ENCODE assay signal across 1 cellular context in the genomic region with DNA sequence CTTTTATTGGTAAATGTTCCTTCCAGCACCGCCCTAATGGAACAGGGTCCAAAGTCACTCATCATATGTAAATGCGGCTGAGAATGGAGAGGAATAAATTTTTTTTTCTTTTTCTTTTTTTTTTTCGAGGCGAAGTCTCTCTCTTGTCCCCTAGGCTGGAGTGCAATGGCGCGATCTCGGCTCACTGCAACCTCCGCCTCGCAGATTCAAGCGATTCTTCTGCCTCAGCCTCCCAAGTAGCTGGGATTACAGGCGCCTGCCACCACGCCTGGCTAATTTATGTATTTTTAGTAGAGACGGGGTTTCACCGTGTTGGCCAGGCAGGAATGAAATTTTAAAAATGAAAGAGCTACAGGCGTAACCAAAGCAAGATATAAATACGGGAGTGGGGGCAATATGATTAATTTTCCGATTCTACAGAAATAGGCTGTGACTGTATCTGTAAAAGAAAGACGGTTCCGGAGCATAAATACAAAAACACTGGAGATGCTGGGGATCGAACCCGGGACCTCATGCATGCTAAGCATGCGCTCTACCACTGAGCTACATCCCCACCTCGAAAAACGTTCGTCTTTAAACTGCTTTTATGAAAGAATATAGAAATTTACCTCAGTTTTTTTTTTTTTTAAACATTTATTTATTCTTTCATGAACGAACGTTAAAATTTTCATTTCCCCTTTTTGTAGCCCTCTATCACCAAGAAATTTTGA.
TF ChIP-seq lines count a peak whose summit lies in the region.

No MANE protein-coding gene starts in this region.

TF ChIP-seq in HepG2, 621 proteins besides CTCF, POLR2A, EP300 and RAD21 (continued from another document and continues in another):
- TF ChIP-seq ZNF629 (CRISPR knock-in tag; conservative IDR thresholded peaks at IDR 0.05) (no peak), DNMT3B (CRISPR knock-in tag; conservative IDR thresholded peaks at IDR 0.05) (no peak), KDM1A (CRISPR knock-in tag; IDR thresholded peaks at IDR 0.05) (no peak), SP140L (CRISPR knock-in tag; IDR thresholded peaks at IDR 0.05; ENCODE audit: borderline replicate concordance) (0 out of 2 replicates have a peak, but pooled peaks have one; percentile 16), ZNF598 (CRISPR knock-in tag; IDR thresholded peaks at IDR 0.05; ENCODE audit: borderline replicate concordance) (no peak), CAMTA2 (CRISPR knock-in tag; IDR thresholded peaks at IDR 0.05; ENCODE audit: borderline replicate concordance) (no peak), ETV6 (CRISPR knock-in tag; conservative IDR thresholded peaks at IDR 0.05) (no peak), MYNN (CRISPR knock-in tag; IDR thresholded peaks at IDR 0.05; ENCODE audit: low read depth) (no peak), ZBTB2 (CRISPR knock-in tag; IDR thresholded peaks at IDR 0.05; ENCODE audit: low read depth) (no peak), USF2 (IDR thresholded peaks at IDR 0.05; ENCODE audit: low read depth, low read length) (no peak), USF2 (CRISPR knock-in tag; IDR thresholded peaks at IDR 0.05; ENCODE audit: borderline replicate concordance) (no peak), IRX3 (CRISPR knock-in tag; IDR thresholded peaks at IDR 0.05; ENCODE audit: borderline replicate concordance, low read depth) (no peak), HIVEP1 (CRISPR knock-in tag; IDR thresholded peaks at IDR 0.05) (no peak), PHF21A (CRISPR knock-in tag; IDR thresholded peaks at IDR 0.05) (0 out of 2 replicates have a peak, but pooled peaks have one; percentile 28), SMAD1 (CRISPR knock-in tag; IDR thresholded peaks at IDR 0.05; ENCODE audit: borderline replicate concordance, low read depth) (no peak), ZNF407 (CRISPR knock-in tag; IDR thresholded peaks at IDR 0.05; ENCODE audit: not compliant biosample characterization) (no peak)
- TF ChIP-seq, protein P1, sequence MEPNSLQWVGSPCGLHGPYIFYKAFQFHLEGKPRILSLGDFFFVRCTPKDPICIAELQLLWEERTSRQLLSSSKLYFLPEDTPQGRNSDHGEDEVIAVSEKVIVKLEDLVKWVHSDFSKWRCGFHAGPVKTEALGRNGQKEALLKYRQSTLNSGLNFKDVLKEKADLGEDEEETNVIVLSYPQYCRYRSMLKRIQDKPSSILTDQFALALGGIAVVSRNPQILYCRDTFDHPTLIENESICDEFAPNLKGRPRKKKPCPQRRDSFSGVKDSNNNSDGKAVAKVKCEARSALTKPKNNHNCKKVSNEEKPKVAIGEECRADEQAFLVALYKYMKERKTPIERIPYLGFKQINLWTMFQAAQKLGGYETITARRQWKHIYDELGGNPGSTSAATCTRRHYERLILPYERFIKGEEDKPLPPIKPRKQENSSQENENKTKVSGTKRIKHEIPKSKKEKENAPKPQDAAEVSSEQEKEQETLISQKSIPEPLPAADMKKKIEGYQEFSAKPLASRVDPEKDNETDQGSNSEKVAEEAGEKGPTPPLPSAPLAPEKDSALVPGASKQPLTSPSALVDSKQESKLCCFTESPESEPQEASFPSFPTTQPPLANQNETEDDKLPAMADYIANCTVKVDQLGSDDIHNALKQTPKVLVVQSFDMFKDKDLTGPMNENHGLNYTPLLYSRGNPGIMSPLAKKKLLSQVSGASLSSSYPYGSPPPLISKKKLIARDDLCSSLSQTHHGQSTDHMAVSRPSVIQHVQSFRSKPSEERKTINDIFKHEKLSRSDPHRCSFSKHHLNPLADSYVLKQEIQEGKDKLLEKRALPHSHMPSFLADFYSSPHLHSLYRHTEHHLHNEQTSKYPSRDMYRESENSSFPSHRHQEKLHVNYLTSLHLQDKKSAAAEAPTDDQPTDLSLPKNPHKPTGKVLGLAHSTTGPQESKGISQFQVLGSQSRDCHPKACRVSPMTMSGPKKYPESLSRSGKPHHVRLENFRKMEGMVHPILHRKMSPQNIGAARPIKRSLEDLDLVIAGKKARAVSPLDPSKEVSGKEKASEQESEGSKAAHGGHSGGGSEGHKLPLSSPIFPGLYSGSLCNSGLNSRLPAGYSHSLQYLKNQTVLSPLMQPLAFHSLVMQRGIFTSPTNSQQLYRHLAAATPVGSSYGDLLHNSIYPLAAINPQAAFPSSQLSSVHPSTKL (CRISPR knock-in tag; IDR thresholded peaks at IDR 0.05), result peak; percentile 66
- TF ChIP-seq, protein P2, sequence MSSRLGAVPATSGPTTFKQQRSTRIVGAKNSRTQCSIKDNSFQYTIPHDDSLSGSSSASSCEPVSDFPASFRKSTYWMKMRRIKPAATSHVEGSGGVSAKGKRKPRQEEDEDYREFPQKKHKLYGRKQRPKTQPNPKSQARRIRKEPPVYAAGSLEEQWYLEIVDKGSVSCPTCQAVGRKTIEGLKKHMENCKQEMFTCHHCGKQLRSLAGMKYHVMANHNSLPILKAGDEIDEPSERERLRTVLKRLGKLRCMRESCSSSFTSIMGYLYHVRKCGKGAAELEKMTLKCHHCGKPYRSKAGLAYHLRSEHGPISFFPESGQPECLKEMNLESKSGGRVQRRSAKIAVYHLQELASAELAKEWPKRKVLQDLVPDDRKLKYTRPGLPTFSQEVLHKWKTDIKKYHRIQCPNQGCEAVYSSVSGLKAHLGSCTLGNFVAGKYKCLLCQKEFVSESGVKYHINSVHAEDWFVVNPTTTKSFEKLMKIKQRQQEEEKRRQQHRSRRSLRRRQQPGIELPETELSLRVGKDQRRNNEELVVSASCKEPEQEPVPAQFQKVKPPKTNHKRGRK (CRISPR knock-in tag; IDR thresholded peaks at IDR 0.05), result no peak
- TF ChIP-seq, protein P3, sequence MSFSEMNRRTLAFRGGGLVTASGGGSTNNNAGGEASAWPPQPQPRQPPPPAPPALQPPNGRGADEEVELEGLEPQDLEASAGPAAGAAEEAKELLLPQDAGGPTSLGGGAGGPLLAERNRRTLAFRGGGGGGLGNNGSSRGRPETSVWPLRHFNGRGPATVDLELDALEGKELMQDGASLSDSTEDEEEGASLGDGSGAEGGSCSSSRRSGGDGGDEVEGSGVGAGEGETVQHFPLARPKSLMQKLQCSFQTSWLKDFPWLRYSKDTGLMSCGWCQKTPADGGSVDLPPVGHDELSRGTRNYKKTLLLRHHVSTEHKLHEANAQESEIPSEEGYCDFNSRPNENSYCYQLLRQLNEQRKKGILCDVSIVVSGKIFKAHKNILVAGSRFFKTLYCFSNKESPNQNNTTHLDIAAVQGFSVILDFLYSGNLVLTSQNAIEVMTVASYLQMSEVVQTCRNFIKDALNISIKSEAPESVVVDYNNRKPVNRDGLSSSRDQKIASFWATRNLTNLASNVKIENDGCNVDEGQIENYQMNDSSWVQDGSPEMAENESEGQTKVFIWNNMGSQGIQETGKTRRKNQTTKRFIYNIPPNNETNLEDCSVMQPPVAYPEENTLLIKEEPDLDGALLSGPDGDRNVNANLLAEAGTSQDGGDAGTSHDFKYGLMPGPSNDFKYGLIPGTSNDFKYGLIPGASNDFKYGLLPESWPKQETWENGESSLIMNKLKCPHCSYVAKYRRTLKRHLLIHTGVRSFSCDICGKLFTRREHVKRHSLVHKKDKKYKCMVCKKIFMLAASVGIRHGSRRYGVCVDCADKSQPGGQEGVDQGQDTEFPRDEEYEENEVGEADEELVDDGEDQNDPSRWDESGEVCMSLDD (CRISPR knock-in tag; IDR thresholded peaks at IDR 0.05; ENCODE audit: borderline replicate concordance), result no peak
- TF ChIP-seq, protein P4, sequence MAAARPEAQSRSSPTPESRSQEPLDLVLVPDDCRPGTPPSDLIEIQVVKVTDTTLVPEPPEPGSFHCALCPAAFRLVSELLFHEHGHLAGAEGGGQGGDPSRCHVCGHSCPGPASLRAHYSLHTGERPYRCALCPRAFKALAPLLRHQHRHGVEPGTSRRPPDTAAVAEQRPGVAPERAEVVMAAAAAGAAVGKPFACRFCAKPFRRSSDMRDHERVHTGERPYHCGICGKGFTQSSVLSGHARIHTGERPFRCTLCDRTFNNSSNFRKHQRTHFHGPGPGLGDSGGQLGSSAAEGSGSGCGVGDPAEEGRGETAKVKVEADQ (CRISPR knock-in tag; IDR thresholded peaks at IDR 0.05; ENCODE audit: borderline replicate concordance), result no peak
- TF ChIP-seq, protein P5, sequence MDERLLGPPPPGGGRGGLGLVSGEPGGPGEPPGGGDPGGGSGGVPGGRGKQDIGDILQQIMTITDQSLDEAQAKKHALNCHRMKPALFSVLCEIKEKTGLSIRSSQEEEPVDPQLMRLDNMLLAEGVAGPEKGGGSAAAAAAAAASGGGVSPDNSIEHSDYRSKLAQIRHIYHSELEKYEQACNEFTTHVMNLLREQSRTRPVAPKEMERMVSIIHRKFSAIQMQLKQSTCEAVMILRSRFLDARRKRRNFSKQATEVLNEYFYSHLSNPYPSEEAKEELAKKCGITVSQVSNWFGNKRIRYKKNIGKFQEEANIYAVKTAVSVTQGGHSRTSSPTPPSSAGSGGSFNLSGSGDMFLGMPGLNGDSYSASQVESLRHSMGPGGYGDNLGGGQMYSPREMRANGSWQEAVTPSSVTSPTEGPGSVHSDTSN (CRISPR knock-in tag; IDR thresholded peaks at IDR 0.05), result no peak
- TF ChIP-seq, protein P6, sequence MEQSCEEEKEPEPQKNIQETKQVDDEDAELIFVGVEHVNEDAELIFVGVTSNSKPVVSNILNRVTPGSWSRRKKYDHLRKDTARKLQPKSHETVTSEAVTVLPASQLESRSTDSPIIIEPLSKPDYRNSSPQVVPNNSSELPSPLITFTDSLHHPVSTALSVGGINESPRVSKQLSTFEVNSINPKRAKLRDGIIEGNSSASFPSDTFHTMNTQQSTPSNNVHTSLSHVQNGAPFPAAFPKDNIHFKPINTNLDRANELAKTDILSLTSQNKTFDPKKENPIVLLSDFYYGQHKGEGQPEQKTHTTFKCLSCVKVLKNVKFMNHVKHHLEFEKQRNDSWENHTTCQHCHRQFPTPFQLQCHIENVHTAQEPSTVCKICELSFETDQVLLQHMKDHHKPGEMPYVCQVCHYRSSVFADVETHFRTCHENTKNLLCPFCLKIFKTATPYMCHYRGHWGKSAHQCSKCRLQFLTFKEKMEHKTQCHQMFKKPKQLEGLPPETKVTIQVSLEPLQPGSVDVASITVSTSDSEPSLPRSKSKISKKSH (CRISPR knock-in tag; IDR thresholded peaks at IDR 0.05; ENCODE audit: borderline replicate concordance), result no peak
